8 cellular contexts compared by ENCODE assay signal in genomic region chr10:73940634-73941221, GRCh38.
DNase-seq lines count a peak whose midpoint lies in the region; ATAC-seq and TF ChIP-seq lines count a peak whose summit lies in the region.

No MANE protein-coding gene starts in this region.

- H3K4me3 ChIP-seq in GM12864 (ENCODE audit: low read depth, low read length) (no peak overlapping the region), mucosa of stomach (ENCODE audit: low read length) (no peak overlapping the region)

- peak; percentile 83 for ATAC-seq in HG02759 (IDR thresholded peaks at IDR 0.05; ENCODE audit: unreplicated experiment)
- ATAC-seq in GM21717 (IDR thresholded peaks at IDR 0.05; ENCODE audit: unreplicated experiment), result no peak

- peaks cover 6% of the 10 kb centered on the region for H3K4me1 ChIP-seq in mucosa of stomach (ENCODE audit: control insufficient read depth, insufficient read depth, low read length)

- DNase-seq in GM12864 (ENCODE audit: low read depth), result no peak
- DNase-seq in NOMO-1 treated with DMSO at 0.1 percent for 48 hours (lab: John Stamatoyannopoulos, UW; ENCODE audit: unreplicated experiment), result peak; percentile 32
- DNase-seq in activated CD8-positive, alpha-beta memory T cell treated with anti-CD3 and anti-CD28 coated beads, Interleukin-2, amount 50 U/mL, for 4 hours, result peak; percentile 88
- peak; percentile 77 for DNase-seq in epidermal melanocyte (ENCODE audit: insufficient read length, low spot score)
- DNase-seq in stimulated activated CD8-positive, alpha-beta memory T cell treated with anti-CD3 and anti-CD28 coated beads, Interleukin-4, amount 100 ng/mL, for 1 hour (ENCODE audit: low read depth in 2 of 2, low spot score in 1 of 2), result peak; percentile 67 to 77

- H3K27me3 ChIP-seq in mucosa of stomach (ENCODE audit: control insufficient read depth, insufficient read depth, low read length), result no peaks in the 10 kb centered on the region

- no peaks in the 10 kb centered on the region for H3K9me3 ChIP-seq in mucosa of stomach (ENCODE audit: control insufficient read depth, low read length)

- H3K36me3 ChIP-seq in mucosa of stomach (ENCODE audit: control insufficient read depth, insufficient read depth, low read length), result no peaks in the 10 kb centered on the region

- peak overlapping the region; percentile 22 for H3K9ac ChIP-seq in mucosa of stomach (ENCODE audit: low read length)

- TF ChIP-seq CTCF in GM12864 (IDR thresholded peaks at IDR 0.05; ENCODE audit: low read depth, low read length, missing control alignments), result peak; percentile 92
